ENCODE assay signal across 12 cellular contexts in genomic region chr1:226688056-226688748, GRCh38. TPM values are rescaled to one million over a fixed set of nuclear protein-coding genes. Genes with fewer than 3 reads are reported as not detected.
DNase-seq lines count a peak whose midpoint lies in the region; ATAC-seq and TF ChIP-seq lines count a peak whose summit lies in the region.
"Had no signal": no experiment of that assay in that cellular context is flagged by ENCODE, and none has a peak within 500 bp of the region (broad histone marks: within the 10 kb centered on the region; RNA-seq: fewer than 3 reads in every experiment).

No MANE protein-coding gene starts in this region.

- no peak for TF ChIP-seq CTCF in stomach (IDR thresholded peaks at IDR 0.05)

- H3K27me3 Mint-ChIP-seq in T-helper 17 cell: no peaks in the 10 kb centered on the region

- peak overlapping the region; percentile 100 for H3K27ac Mint-ChIP-seq in T-helper 17 cell
- H3K27ac Mint-ChIP-seq: nephron progenitor cell had no signal

- intact Hi-C loops in stomach (cut with DNase I; ENCODE audit: low total_unique reads): no loop called here

- TF ChIP-seq POLR2A in stomach (IDR thresholded peaks at IDR 0.05): no peak

- H3K4me3 Mint-ChIP-seq in T-helper 17 cell: peak overlapping the region; percentile 9
- H3K4me3 Mint-ChIP-seq: nephron progenitor cell had no signal

- no peaks in the 10 kb centered on the region for H3K36me3 ChIP-seq in stomach

- H3K9me3 ChIP-seq in T-helper 17 cell (ENCODE audit: control insufficient read depth, low read length, poor library complexity, severe bottlenecking) (no peaks in the 10 kb centered on the region), stomach (no peaks in the 10 kb centered on the region)

- H3K27ac ChIP-seq in layer of hippocampus (ENCODE audit: low read depth, low read length) (peak overlapping the region; percentile 94), stomach (peak overlapping the region in 4 of 5 donors; percentile 68 to 99 (median 76))
- H3K27ac ChIP-seq: 22Rv1 had no signal

- WGBS in stomach, 5 donors: 46 to 74% (median 57%) methylated on average over 5 to 6 of the region's 6 CpGs

- peaks cover 36 to 100% (median 68%) of the 10 kb centered on the region in 4 donors for H3K4me1 ChIP-seq in stomach

- H3K27me3 ChIP-seq in layer of hippocampus (ENCODE audit: control insufficient read depth, insufficient read depth, low read length) (no peaks in the 10 kb centered on the region), stomach (no peaks in the 10 kb centered on the region)

- no peak for TF ChIP-seq EP300 in stomach (IDR thresholded peaks at IDR 0.05)

- H3K36me3 Mint-ChIP-seq in T-helper 17 cell (ENCODE audit: low read depth): peaks cover 13% of the 10 kb centered on the region

- no peak for ATAC-seq in T-helper 17 cell

- no peak overlapping the region for H3K4me3 ChIP-seq in stomach

- DNase-seq in DMS79 (lab: John Stamatoyannopoulos, UW) (peak; percentile 21), DMS79 treated with DMSO at 0.1 percent for 48 hours (lab: John Stamatoyannopoulos, UW) (no peak), T-helper 17 cell (no peak), stomach (no peak), AG08395 (ENCODE audit: low spot score) (no peak)
- no peak for DNase-seq in stimulated activated CD8-positive, alpha-beta memory T cell treated with anti-CD3 and anti-CD28 coated beads, Interleukin-4, amount 100 ng/mL, for 48 hours
- DNase-seq in activated CD8-positive, alpha-beta memory T cell treated with anti-CD3 and anti-CD28 coated beads, Interleukin-2, amount 50 U/mL, for 4 hours: no peak
- DNase-seq: NCI-H774, nephron progenitor cell, T1000 had no signal

- peaks cover 88% of the 10 kb centered on the region for H3K4me1 Mint-ChIP-seq in T-helper 17 cell

RNA-seq across cellular contexts. Expression of gene ITPKB, which starts 50.9 kb away (rescaled TPM):
- 100 to 1,000 TPM; 128 to 166 TPM for total RNA-seq in T-helper 17 cell
- 10 to 100 TPM; 16.4 to 38.8 (median 24.6) TPM for total RNA-seq in stomach
- 1 to 10 TPM; 3.8 to 5.4 (median 4.4) TPM for polyA plus RNA-seq in stomach
